ENCODE assay signal across 1 cellular context in the genomic region with DNA sequence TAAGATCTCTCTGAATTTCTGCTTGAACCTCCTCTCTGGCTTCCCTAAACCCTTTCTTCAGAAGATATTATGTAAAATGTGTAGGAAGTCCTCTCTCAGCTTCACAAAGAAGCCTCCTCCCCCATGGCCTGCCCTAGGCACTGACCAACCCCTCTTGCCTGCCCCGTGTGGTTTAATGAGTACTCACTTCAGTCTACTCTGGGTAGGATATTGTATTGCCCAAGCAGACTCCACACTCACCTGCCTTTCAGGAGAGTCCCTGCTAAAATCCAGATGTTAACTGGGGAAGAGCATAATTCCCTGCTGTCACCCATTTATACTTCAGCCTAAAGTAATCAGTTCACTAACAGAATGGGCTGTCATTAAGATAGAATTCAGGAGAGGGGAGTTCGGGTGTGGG.
TF ChIP-seq lines count a peak whose summit lies in the region.

No MANE protein-coding gene starts in this region.

TF ChIP-seq in SK-N-SH treated with all-trans-retinoic acid at 6 μM for 48 hours, 23 proteins besides CTCF, POLR2A, EP300 and RAD21:
- TF ChIP-seq, protein P1, sequence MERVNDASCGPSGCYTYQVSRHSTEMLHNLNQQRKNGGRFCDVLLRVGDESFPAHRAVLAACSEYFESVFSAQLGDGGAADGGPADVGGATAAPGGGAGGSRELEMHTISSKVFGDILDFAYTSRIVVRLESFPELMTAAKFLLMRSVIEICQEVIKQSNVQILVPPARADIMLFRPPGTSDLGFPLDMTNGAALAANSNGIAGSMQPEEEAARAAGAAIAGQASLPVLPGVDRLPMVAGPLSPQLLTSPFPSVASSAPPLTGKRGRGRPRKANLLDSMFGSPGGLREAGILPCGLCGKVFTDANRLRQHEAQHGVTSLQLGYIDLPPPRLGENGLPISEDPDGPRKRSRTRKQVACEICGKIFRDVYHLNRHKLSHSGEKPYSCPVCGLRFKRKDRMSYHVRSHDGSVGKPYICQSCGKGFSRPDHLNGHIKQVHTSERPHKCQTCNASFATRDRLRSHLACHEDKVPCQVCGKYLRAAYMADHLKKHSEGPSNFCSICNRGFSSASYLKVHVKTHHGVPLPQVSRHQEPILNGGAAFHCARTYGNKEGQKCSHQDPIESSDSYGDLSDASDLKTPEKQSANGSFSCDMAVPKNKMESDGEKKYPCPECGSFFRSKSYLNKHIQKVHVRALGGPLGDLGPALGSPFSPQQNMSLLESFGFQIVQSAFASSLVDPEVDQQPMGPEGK (CRISPR knock-in tag; IDR thresholded peaks at IDR 0.05; ENCODE audit: borderline replicate concordance) = no peak
